Comparison of ENCODE assay signal across 11 cellular contexts in genomic region chr1:68384321-68384813, GRCh38.
DNase-seq lines count a peak whose midpoint lies in the region; ATAC-seq and TF ChIP-seq lines count a peak whose summit lies in the region.
"Had no signal": no experiment of that assay in that cellular context is flagged by ENCODE, and none has a peak within 500 bp of the region (broad histone marks: within the 10 kb centered on the region; RNA-seq: fewer than 3 reads in every experiment).

No MANE protein-coding gene starts in this region.

- DNase-seq in AG04449 (ENCODE audit: low read depth, low spot score) = peak; percentile 99
- DNase-seq in HT-29 (ENCODE audit: low spot score) = peak; percentile 74
- DNase-seq in body of pancreas = peak in 2 of 4 donors; percentile 28 to 54
- DNase-seq in lower lobe of right lung = no peak
- DNase-seq in RPMI8226 = no peak
- no peak for DNase-seq in effector memory CD8-positive, alpha-beta T cell
- no peak for DNase-seq in Caco-2
- no peak for DNase-seq in KG1 (lab: John Stamatoyannopoulos, UW)
- DNase-seq: NCI-H2029 had no signal

- intact Hi-C loops in body of pancreas (cut with DNase I) (no loop called here), lower lobe of right lung (cut with DNase I) (no loop called here), Caco-2 (cut with micrococcal nuclease; ENCODE audit: unreplicated experiment) (no loop called here)

- peak; percentile 55 for TF ChIP-seq CTCF in AG04449 (IDR thresholded peaks at IDR 0.05; ENCODE audit: insufficient read depth, low read length, missing control alignments)
- peak in 3 of 7 experiments; percentile 16 to 32 (median 31) for TF ChIP-seq CTCF in body of pancreas (IDR thresholded peaks at IDR 0.05)
- TF ChIP-seq CTCF in lower lobe of right lung (IDR thresholded peaks at IDR 0.05) = no peak
- TF ChIP-seq CTCF in Caco-2 (IDR thresholded peaks at IDR 0.05; ENCODE audit: insufficient read depth in 1 of 2, low read depth in 1 of 2, low read length in 1 of 2, severe bottlenecking in 1 of 2, unreplicated experiment in 1 of 2) = no peak

- POLR2A ChIA-PET in AG04449 (lab: Yijun Ruan, JAX) (no interaction called here), Caco-2 (lab: Charles Lee) (no interaction called here)

- no peak overlapping the region for H3K27ac Mint-ChIP-seq in effector memory CD8-positive, alpha-beta T cell
- no peak overlapping the region for H3K27ac Mint-ChIP-seq in Caco-2 (ENCODE audit: unreplicated experiment)

- H3K4me1 ChIP-seq in body of pancreas (peaks cover 13% of the 10 kb centered on the region), lower lobe of right lung (no peaks in the 10 kb centered on the region), Caco-2 (no peaks in the 10 kb centered on the region)

- ATAC-seq in body of pancreas (peak; percentile 90), lower lobe of right lung (peak; percentile 51 to 63)
- no peak for ATAC-seq in effector memory CD8-positive, alpha-beta T cell (replicated peaks)
- ATAC-seq: GM12878 had no signal

- no peaks in the 10 kb centered on the region for H3K4me1 Mint-ChIP-seq in effector memory CD8-positive, alpha-beta T cell (ENCODE audit: low read depth in 2 of 2)
- no peaks in the 10 kb centered on the region for H3K4me1 Mint-ChIP-seq in Caco-2 (ENCODE audit: low read depth, unreplicated experiment)
- H3K4me1 Mint-ChIP-seq: central memory CD8-positive, alpha-beta T cell had no signal

- CTCF ChIA-PET in AG04449 (lab: Yijun Ruan, JAX) = interaction anchor here (0.6 to 2.6 kb wide), 7 partner anchors 12 to 267 kb away, joined by 3 to 17 read pairs (median 4); no protein-coding TSS in a partner anchor
- CTCF ChIA-PET in Caco-2 (lab: Charles Lee) = interaction anchor here (0.7 kb wide), 1 partner anchor 1230 kb away, joined by 3 read pairs; no protein-coding TSS in a partner anchor

- peaks cover 2 to 16% of the 10 kb centered on the region in 2 donors for H3K9me3 Mint-ChIP-seq in effector memory CD8-positive, alpha-beta T cell
- peaks cover 15% of the 10 kb centered on the region for H3K9me3 Mint-ChIP-seq in Caco-2 (ENCODE audit: unreplicated experiment)

- no peak overlapping the region for H3K4me3 Mint-ChIP-seq in effector memory CD8-positive, alpha-beta T cell
- H3K4me3 Mint-ChIP-seq in Caco-2 (ENCODE audit: unreplicated experiment) = no peak overlapping the region
- H3K4me3 Mint-ChIP-seq: central memory CD8-positive, alpha-beta T cell had no signal

- WGBS in body of pancreas, 2 donors = 32 to 33% methylated on average over 2 of the region's 2 CpGs

- H3K27ac ChIP-seq in body of pancreas = peak overlapping the region in 2 of 4 donors; percentile 45 to 58
- no peak overlapping the region for H3K27ac ChIP-seq in lower lobe of right lung

- H3K9me3 ChIP-seq in body of pancreas (no peaks in the 10 kb centered on the region), lower lobe of right lung (no peaks in the 10 kb centered on the region), Caco-2 (no peaks in the 10 kb centered on the region)

- no peaks in the 10 kb centered on the region for H3K27me3 Mint-ChIP-seq in effector memory CD8-positive, alpha-beta T cell
- H3K27me3 Mint-ChIP-seq in Caco-2 (ENCODE audit: insufficient read depth, unreplicated experiment) = peaks cover 6% of the 10 kb centered on the region

- H3K27me3 ChIP-seq in body of pancreas = no peaks in the 10 kb centered on the region
- no peaks in the 10 kb centered on the region for H3K27me3 ChIP-seq in lower lobe of right lung (ENCODE audit: low read depth)
- no peaks in the 10 kb centered on the region for H3K27me3 ChIP-seq in Caco-2 (replicated peaks; ENCODE audit: control insufficient read depth, insufficient read depth, low read length)

- BruUV-seq in Caco-2 (replicated peaks; lab: Mats Ljungman, UMichigan) = no TSS peak

- H3K36me3 Mint-ChIP-seq in effector memory CD8-positive, alpha-beta T cell (ENCODE audit: insufficient read depth) = no peaks in the 10 kb centered on the region
- no peaks in the 10 kb centered on the region for H3K36me3 Mint-ChIP-seq in Caco-2 (ENCODE audit: insufficient read depth, unreplicated experiment)

- no peak for TF ChIP-seq POLR2A in body of pancreas (IDR thresholded peaks at IDR 0.05)

- no peak overlapping the region for H3K4me3 ChIP-seq in AG04449 (ENCODE audit: low read depth, low read length)
- no peak overlapping the region for H3K4me3 ChIP-seq in body of pancreas
- no peak overlapping the region for H3K4me3 ChIP-seq in lower lobe of right lung
- no peak overlapping the region for H3K4me3 ChIP-seq in Caco-2 (ENCODE audit: low read depth, low read length)
- H3K4me3 ChIP-seq: GM12878 had no signal

- H3K36me3 ChIP-seq in body of pancreas (replicated peaks in 1 of 2; ENCODE audit: insufficient read depth in 1 of 2, low read depth in 2 of 2) = no peaks in the 10 kb centered on the region
- H3K36me3 ChIP-seq in lower lobe of right lung = no peaks in the 10 kb centered on the region
- H3K36me3 ChIP-seq in Caco-2 (ENCODE audit: control insufficient read depth, insufficient read depth, low read length) = no peaks in the 10 kb centered on the region

Comparison
In these comparisons a context has a peak if more than half of its experiments do, and no peak if none do; other contexts are left out.
1. DNase-seq: peak in AG04449 (single experiment) and HT-29 (single experiment); none in lower lobe of right lung (single experiment), RPMI8226 (single experiment), effector memory CD8-positive, alpha-beta T cell (0 of 3), Caco-2 (0 of 2) and KG1 (single experiment).